Comparison of ENCODE assay signal across 15 cellular contexts in the genomic region with DNA sequence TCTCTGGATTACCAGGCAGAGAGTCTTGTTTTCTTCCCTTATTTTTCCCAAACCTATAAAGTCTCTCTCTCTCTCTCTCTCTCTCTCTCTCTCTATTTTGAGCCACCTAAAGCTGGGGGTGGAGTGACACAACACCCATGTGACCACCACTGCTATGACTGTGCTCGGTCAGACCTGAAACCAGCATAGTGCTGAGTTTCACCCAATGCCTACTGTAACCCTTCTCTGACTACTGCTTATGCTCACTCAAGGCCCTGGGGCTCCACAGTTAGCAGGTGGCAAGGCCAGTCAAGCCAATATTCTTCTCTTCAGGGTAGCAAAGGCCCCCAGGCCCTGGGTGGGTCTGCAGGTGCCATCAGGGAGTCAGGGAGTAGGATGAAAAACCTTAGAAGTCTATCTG.
DNase-seq lines count a peak whose midpoint lies in the region; ATAC-seq and TF ChIP-seq lines count a peak whose summit lies in the region.
"Had no signal": no experiment of that assay in that cellular context is flagged by ENCODE, and none has a peak within 500 bp of the region (broad histone marks: within the 10 kb centered on the region; RNA-seq: fewer than 3 reads in every experiment).

No MANE protein-coding gene starts in this region.

- peak; percentile 57 to 79 for ATAC-seq in activated T-cell treated with anti-CD3 and anti-CD28 coated beads, Interleukin-2, amount 50 U/mL, for 72 hours (replicated peaks in 1 of 2)
- ATAC-seq in GM21737 (IDR thresholded peaks at IDR 0.05; ENCODE audit: unreplicated experiment) (peak; percentile 98), HG03103 (IDR thresholded peaks at IDR 0.05; ENCODE audit: low read depth, unreplicated experiment) (peak; percentile 100)
- ATAC-seq: pancreas, SK-N-SH treated with all-trans-retinoic acid at 6 μM for 48 hours had no signal

- TF ChIP-seq CTCF in coronary artery (IDR thresholded peaks at IDR 0.05) = no peak

- peaks cover 18% of the 10 kb centered on the region for H3K27me3 Mint-ChIP-seq in activated T-cell treated with anti-CD3 and anti-CD28 coated beads, Interleukin-2, amount 50 U/mL, for 72 hours (ENCODE audit: low read depth)

- H3K27ac Mint-ChIP-seq in activated T-cell treated with anti-CD3 and anti-CD28 coated beads, Interleukin-2, amount 50 U/mL, for 72 hours = no peak overlapping the region

- peak; percentile 1 to 7 for DNase-seq in activated T-cell treated with anti-CD3 and anti-CD28 coated beads, Interleukin-2, amount 50 U/mL, for 72 hours
- no peak for DNase-seq in activated T-cell treated with anti-CD3 and anti-CD28 coated beads for 4 hours
- DNase-seq in C1 segment of cervical spinal cord (lab: John Stamatoyannopoulos, UW) = no peak
- DNase-seq in hepatic stellate cell (ENCODE audit: low spot score) = no peak
- no peak for DNase-seq in coronary artery (ENCODE audit: low spot score)
- DNase-seq in CD1c-positive myeloid dendritic cell (ENCODE audit: extremely low spot score) = no peak
- DNase-seq: activated effector memory CD4-positive, alpha-beta T cell treated with Interleukin-2 at 50 U/mL for 16 hours; DMS 273 treated with DMSO at 0.1 percent for 48 hours; NCI-H1092 treated with DMSO at 0.1 percent for 48 hours; NCI-H82; pancreas had no signal

- H3K4me3 ChIP-seq in coronary artery = no peak overlapping the region
- H3K4me3 ChIP-seq: breast epithelium, pancreas had no signal

- H3K36me3 Mint-ChIP-seq in activated T-cell treated with anti-CD3 and anti-CD28 coated beads, Interleukin-2, amount 50 U/mL, for 72 hours (ENCODE audit: insufficient read depth in 2 of 2) = no peaks in the 10 kb centered on the region

- no peaks in the 10 kb centered on the region for H3K9me3 Mint-ChIP-seq in activated T-cell treated with anti-CD3 and anti-CD28 coated beads, Interleukin-2, amount 50 U/mL, for 72 hours

- no peak overlapping the region for H3K4me3 Mint-ChIP-seq in activated T-cell treated with anti-CD3 and anti-CD28 coated beads, Interleukin-2, amount 50 U/mL, for 72 hours

- peaks cover 4% of the 10 kb centered on the region for H3K4me1 Mint-ChIP-seq in activated T-cell treated with anti-CD3 and anti-CD28 coated beads, Interleukin-2, amount 50 U/mL, for 72 hours (ENCODE audit: low read depth)

- H3K27ac ChIP-seq in coronary artery = no peak overlapping the region
- H3K27ac ChIP-seq: breast epithelium, pancreas had no signal

Comparison
In these comparisons a context has a peak if more than half of its experiments do, and no peak if none do; other contexts are left out.
1. DNase-seq: peak in activated T-cell treated with anti-CD3 and anti-CD28 coated beads, Interleukin-2, amount 50 U/mL, for 72 hours (2 of 2); none in activated T-cell treated with anti-CD3 and anti-CD28 coated beads for 4 hours (single experiment), C1 segment of cervical spinal cord (0 of 14), hepatic stellate cell (single experiment), coronary artery (single experiment) and CD1c-positive myeloid dendritic cell (single experiment).
2. Peak in every context shown above with its lines, with median percentiles within 50 percentile points of each other: ATAC-seq.